ENCODE assay signal across 8 cellular contexts in the genomic region with DNA sequence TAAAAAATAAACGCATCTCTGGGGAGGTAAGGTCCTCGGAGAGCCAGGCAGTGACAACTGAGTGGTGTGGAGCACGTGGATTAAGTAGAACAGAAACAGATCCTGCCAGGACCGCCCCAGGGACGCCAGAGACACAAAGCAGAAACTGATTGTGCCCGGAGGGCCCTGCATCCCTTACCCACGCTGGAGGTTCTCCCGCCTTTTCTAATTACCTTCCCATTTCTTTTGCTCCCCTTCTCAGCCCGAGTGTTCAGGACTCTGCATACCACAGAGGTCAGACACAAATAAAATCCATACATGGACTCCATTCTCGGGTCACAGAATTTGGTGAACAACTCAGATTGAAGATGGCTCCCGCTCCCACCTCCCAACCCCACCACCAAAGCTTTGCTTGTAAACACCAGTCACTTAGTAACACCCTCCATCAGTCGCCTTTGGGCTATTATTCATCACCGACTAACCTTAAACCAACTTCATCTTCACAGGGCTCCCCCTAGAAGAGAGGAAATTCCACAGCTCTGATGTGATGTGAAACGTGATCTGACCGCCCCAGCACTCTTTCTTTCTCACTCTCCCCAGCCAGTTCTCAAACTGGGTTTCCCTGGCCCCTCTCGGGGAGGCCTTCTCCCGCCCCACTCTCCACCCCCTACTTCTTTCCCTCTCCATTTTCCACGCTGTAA. TPM values are rescaled to one million over a fixed set of nuclear protein-coding genes. Genes with fewer than 3 reads are reported as not detected.
DNase-seq lines count a peak whose midpoint lies in the region; ATAC-seq, FAIRE-seq and TF ChIP-seq lines count a peak whose summit lies in the region.

No MANE protein-coding gene starts in this region.

- H3K4me1 ChIP-seq in SJSA1 (replicated peaks), result peaks cover 87% of the 10 kb centered on the region
- peaks cover 9 to 12% of the 10 kb centered on the region in 2 donors for H3K4me1 ChIP-seq in lung (ENCODE audit: control insufficient read depth in 2 of 2, insufficient read depth in 2 of 2, low read length in 2 of 2)
- H3K4me1 ChIP-seq in stomach, result peaks cover 30 to 65% (median 48%) of the 10 kb centered on the region in 4 donors

- no peak for TF ChIP-seq EP300 in stomach (IDR thresholded peaks at IDR 0.05)

- H3K9me3 ChIP-seq in SJSA1 (replicated peaks), result no peaks in the 10 kb centered on the region
- H3K9me3 ChIP-seq in lung (ENCODE audit: control insufficient read depth in 2 of 2, insufficient read depth in 1 of 2, low read length in 1 of 2), result no peaks in the 10 kb centered on the region
- H3K9me3 ChIP-seq in stomach, result no peaks in the 10 kb centered on the region
- no peaks in the 10 kb centered on the region for H3K9me3 ChIP-seq in WERI-Rb-1 (ENCODE audit: severe bottlenecking)

- intact Hi-C loops in stomach (cut with DNase I; ENCODE audit: low total_unique reads), result no loop called here

- TF ChIP-seq POLR2A in stomach (IDR thresholded peaks at IDR 0.05), result no peak

- H3K9me3 Mint-ChIP-seq in chondrocyte (ENCODE audit: low read depth), result no peaks in the 10 kb centered on the region

- ATAC-seq in GM21381 (IDR thresholded peaks at IDR 0.05; ENCODE audit: unreplicated experiment) (peak; percentile 66), lung (ENCODE audit: insufficient read depth, low FRiP score) (peak; percentile 41)

- FAIRE-seq in frontal cortex (lab: Jason Lieb, UNC), result no peak

- H3K27me3 Mint-ChIP-seq in chondrocyte (ENCODE audit: low read depth), result no peaks in the 10 kb centered on the region

- H3K27ac Mint-ChIP-seq in chondrocyte (ENCODE audit: unreplicated experiment), result peak overlapping the region; percentile 100

- peak overlapping the region; percentile 64 for H3K4me3 Mint-ChIP-seq in chondrocyte (ENCODE audit: unreplicated experiment)

- H3K27me3 ChIP-seq in SJSA1 (replicated peaks), result no peaks in the 10 kb centered on the region
- H3K27me3 ChIP-seq in lung (ENCODE audit: control insufficient read depth, insufficient read depth), result no peaks in the 10 kb centered on the region
- H3K27me3 ChIP-seq in stomach, result no peaks in the 10 kb centered on the region
- no peaks in the 10 kb centered on the region for H3K27me3 ChIP-seq in WERI-Rb-1 (ENCODE audit: insufficient read depth, low read depth, severe bottlenecking)

- DNase-seq in SJSA1 (ENCODE audit: low read depth in 1 of 2, low spot score in 2 of 2) (peak; percentile 96 to 100), chondrocyte (ENCODE audit: low spot score) (no peak), lung (ENCODE audit: low spot score) (no peak), stomach (no peak), NCI-H2107 treated with DMSO at 0.1 percent for 48 hours (lab: John Stamatoyannopoulos, UW; ENCODE audit: unreplicated experiment) (no peak), frontal cortex (ENCODE audit: low spot score in 2 of 2) (no peak), WERI-Rb-1 (no peak)

- H3K36me3 ChIP-seq in SJSA1 (no peaks in the 10 kb centered on the region), lung (ENCODE audit: control insufficient read depth in 2 of 2, insufficient read depth in 2 of 2, low read length in 2 of 2) (no peaks in the 10 kb centered on the region), stomach (no peaks in the 10 kb centered on the region), WERI-Rb-1 (no peaks in the 10 kb centered on the region)

- H3K4me3 ChIP-seq in SJSA1 (peak overlapping the region; percentile 33), lung (no peak overlapping the region), stomach (no peak overlapping the region), WERI-Rb-1 (ENCODE audit: low read depth, low read length) (no peak overlapping the region)

- H3K27ac ChIP-seq in SJSA1 (peak overlapping the region; percentile 99), lung (ENCODE audit: low read depth in 1 of 2, low read length in 1 of 2) (peak overlapping the region in 1 of 2 donors; percentile 56), stomach (peak overlapping the region; percentile 74 to 92 (median 90)), WERI-Rb-1 (no peak overlapping the region)

- TF ChIP-seq CTCF in chondrocyte (IDR thresholded peaks at IDR 0.05) (no peak), lung (IDR thresholded peaks at IDR 0.05; ENCODE audit: control extremely low read depth, extremely low read depth) (no peak), stomach (IDR thresholded peaks at IDR 0.05) (no peak), WERI-Rb-1 (IDR thresholded peaks at IDR 0.05; ENCODE audit: low read depth, low read length) (no peak)

- H3K36me3 Mint-ChIP-seq in chondrocyte (ENCODE audit: low read depth), result no peaks in the 10 kb centered on the region

- peaks cover 76% of the 10 kb centered on the region for H3K4me1 Mint-ChIP-seq in chondrocyte (ENCODE audit: low read depth)

- WGBS in lung, 2 donors, result 61 to 71% methylated on average over 18 of the region's 18 CpGs
- 43 to 54% (median 52%) methylated on average over 18 of the region's 18 CpGs for WGBS in stomach, 5 donors

RNA-seq across cellular contexts. Expression of gene PIM1, which starts 32.6 kb away (rescaled TPM):
- 41.4 and 49.8 TPM in 2 replicates for total RNA-seq in SJSA1 (2014; rRNA removed; shearing (Covaris generic))
- 11.3 to 15.1 TPM (median 13.0 TPM) in 3 replicates for total RNA-seq in chondrocyte
- 10 to 100 TPM; 43.2 to 56.2 TPM for total RNA-seq in lung
- 100 to 1,000 TPM in 1 of 2 donors, 10 to 100 TPM in 1; 47.7 to 108 TPM for polyA plus RNA-seq in lung
- 10 to 100 TPM in 4 of 5 donors, 1 to 10 TPM in 1; 9.8 to 52.9 (median 16.9) TPM for total RNA-seq in stomach
- 10 to 100 TPM; 19.9 to 59.1 (median 25.5) TPM for polyA plus RNA-seq in stomach
- 20.4 TPM for total RNA-seq in frontal cortex

Comparison
In these comparisons a context has a peak if more than half of its experiments do, and no peak if none do; other contexts are left out.
1. DNase-seq: peak in SJSA1 (2 of 2); none in chondrocyte (single experiment), lung (single experiment), stomach (single experiment), NCI-H2107 treated with DMSO at 0.1 percent for 48 hours (single experiment), frontal cortex (0 of 2) and WERI-Rb-1 (single experiment).